Comparison of ENCODE assay signal across 38 cellular contexts in the genomic region with DNA sequence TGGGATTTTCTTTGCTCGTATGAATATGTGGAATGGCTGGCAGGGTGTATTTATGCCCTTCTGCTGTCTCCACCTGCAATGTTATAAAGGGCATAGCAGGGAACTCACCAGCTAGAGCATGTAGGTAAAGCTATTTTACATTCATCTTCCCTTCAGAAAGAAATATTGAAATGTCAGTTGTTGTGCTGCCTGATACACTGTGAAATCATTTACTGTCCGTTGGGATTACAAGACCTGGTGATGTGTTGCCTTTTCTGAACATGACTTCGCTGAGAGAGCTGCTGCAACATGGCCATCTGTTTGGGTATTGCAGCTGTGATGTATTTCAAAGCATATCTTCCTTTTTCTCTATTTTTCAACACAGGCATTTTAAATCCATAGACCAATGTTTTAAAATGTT.
"Had no signal": no experiment of that assay in that cellular context is flagged by ENCODE, and none has a peak within 500 bp of the region (broad histone marks: within the 10 kb centered on the region; RNA-seq: fewer than 3 reads in every experiment).

No MANE protein-coding gene starts in this region.

- H3K36me3 Mint-ChIP-seq: activated naive CD4-positive, alpha-beta T cell treated with anti-CD3 and anti-CD28 coated beads, Interleukin-2, amount 10 ng/mL, durations not matched to agents 7 days and 5 days; activated naive CD4-positive, alpha-beta T cell treated with anti-CD3 and anti-CD28 coated beads, Interleukin-2, amount 50 U/mL, for 24 hours; activated naive CD4-positive, alpha-beta T cell treated with anti-CD3 and anti-CD28 coated beads, Interleukin-2, amount 50 U/mL, for 72 hours; activated naive CD8-positive, alpha-beta T cell; activated naive CD8-positive, alpha-beta T cell treated with anti-CD3 and anti-CD28 coated beads for 36 hours; activated naive CD8-positive, alpha-beta T cell treated with anti-CD3 and anti-CD28 coated beads, Interleukin-2, amount 10 ng/mL, durations not matched to agents 7 days and 5 days; brain had no signal

- H3K36me3 ChIP-seq: adrenal gland, ascending aorta, brain microvascular endothelial cell, breast epithelium, cardiac muscle cell had no signal

- H3K4me3 Mint-ChIP-seq: activated naive CD4-positive, alpha-beta T cell treated with anti-CD3 and anti-CD28 coated beads for 36 hours; activated naive CD4-positive, alpha-beta T cell treated with anti-CD3 and anti-CD28 coated beads, Interleukin-2, amount 10 ng/mL, durations not matched to agents 7 days and 5 days; activated naive CD4-positive, alpha-beta T cell treated with anti-CD3 and anti-CD28 coated beads, Interleukin-2, amount 50 U/mL, for 24 hours; activated naive CD8-positive, alpha-beta T cell; activated naive CD8-positive, alpha-beta T cell treated with anti-CD3 and anti-CD28 coated beads for 36 hours; activated naive CD8-positive, alpha-beta T cell treated with anti-CD3 and anti-CD28 coated beads, Interleukin-2, amount 10 ng/mL, durations not matched to agents 7 days and 5 days; activated naive CD8-positive, alpha-beta T cell treated with anti-CD3 and anti-CD28 coated beads, Interleukin-2, amount 50 U/mL, for 24 hours; activated T-cell treated with anti-CD3 and anti-CD28 coated beads, Interleukin-2, amount 50 U/mL, for 24 hours; activated T-cell treated with anti-CD3 and anti-CD28 coated beads, Interleukin-2, amount 50 U/mL, for 4 hours; activated T-cell treated with anti-CD3 and anti-CD28 coated beads, Interleukin-2, amount 50 U/mL, for 72 hours; activated T-helper 1 cell treated with anti-CD3 and anti-CD28 coated beads, Interleukin-12 subunit alpha, Interleukin-12 subunit beta, Interleukin-2, Interleukin-4 antibody, amounts not matched to agents 30 ng/mL and 10 ng/mL and 1 ng/mL, durations not matched to agents 14 hours and 24 hours and 36 hours; activated T-helper 17 cell treated with anti-CD3 and anti-CD28 coated beads, Interleukin-2, amount 50 U/mL, for 72 hours; brain; central memory CD8-positive, alpha-beta T cell had no signal

- ATAC-seq: activated naive CD4-positive, alpha-beta T cell treated with anti-CD3 and anti-CD28 coated beads, Interleukin-2, amount 50 U/mL, for 72 hours; activated naive CD8-positive, alpha-beta T cell treated with anti-CD3 and anti-CD28 coated beads, Interleukin-2, amount 50 U/mL, for 24 hours; activated T-cell treated with anti-CD3 and anti-CD28 coated beads, Interleukin-2, amount 50 U/mL, for 4 hours; activated T-cell treated with anti-CD3 and anti-CD28 coated beads, Interleukin-2, amount 50 U/mL, for 72 hours; activated T-helper 17 cell treated with anti-CD3 and anti-CD28 coated beads, Interleukin-2, amount 50 U/mL, for 72 hours; body of pancreas had no signal

- DNase-seq: activated effector memory CD4-positive, alpha-beta T cell treated with anti-CD3 and anti-CD28 coated beads, Interleukin-2, amount 50 U/mL, for 16 hours; activated effector memory CD4-positive, alpha-beta T cell treated with Interleukin-2 at 50 U/mL for 16 hours; activated gamma-delta T cell; activated gamma-delta T cell treated with Interleukin-2 at 50 U/mL for 16 hours; activated naive CD4-positive, alpha-beta T cell; activated naive CD4-positive, alpha-beta T cell treated with anti-CD3 and anti-CD28 coated beads for 36 hours; activated naive CD4-positive, alpha-beta T cell treated with anti-CD3 and anti-CD28 coated beads, Interleukin-2, amount 10 ng/mL, durations not matched to agents 7 days and 5 days; activated naive CD4-positive, alpha-beta T cell treated with anti-CD3 and anti-CD28 coated beads, Interleukin-2, amount 50 U/mL, for 16 hours; activated naive CD4-positive, alpha-beta T cell treated with Interleukin-2 at 50 U/mL for 16 hours; activated naive CD8-positive, alpha-beta T cell treated with anti-CD3 and anti-CD28 coated beads for 36 hours; activated naive CD8-positive, alpha-beta T cell treated with anti-CD3 and anti-CD28 coated beads, Interleukin-2, amount 10 ng/mL, durations not matched to agents 7 days and 5 days; activated naive CD8-positive, alpha-beta T cell treated with anti-CD3 and anti-CD28 coated beads, Interleukin-2, amount 50 U/mL, for 24 hours; activated T-cell treated with anti-CD3 and anti-CD28 coated beads, Interleukin-2, amount 50 U/mL, for 1 hour; activated T-cell treated with anti-CD3 and anti-CD28 coated beads, Interleukin-2, amount 50 U/mL, for 24 hours; activated T-cell treated with anti-CD3 and anti-CD28 coated beads, Interleukin-2, amount 50 U/mL, for 4 hours; activated T-cell treated with anti-CD3 and anti-CD28 coated beads, Interleukin-2, amount 50 U/mL, for 48 hours; activated T-cell treated with anti-CD3 and anti-CD28 coated beads, Interleukin-2, amount 50 U/mL, for 72 hours; adrenal gland; amniotic stem cell; amygdala; anterior cingulate cortex; aorta; body of pancreas; brain microvascular endothelial cell; caudate nucleus; central memory CD4-positive, alpha-beta T cell; cerebellar nuclear complex had no signal

- H3K27me3 Mint-ChIP-seq: activated naive CD4-positive, alpha-beta T cell treated with anti-CD3 and anti-CD28 coated beads, Interleukin-2, amount 10 ng/mL, durations not matched to agents 7 days and 5 days; activated naive CD4-positive, alpha-beta T cell treated with anti-CD3 and anti-CD28 coated beads, Interleukin-2, amount 50 U/mL, for 24 hours; activated naive CD8-positive, alpha-beta T cell; activated naive CD8-positive, alpha-beta T cell treated with anti-CD3 and anti-CD28 coated beads for 36 hours; activated naive CD8-positive, alpha-beta T cell treated with anti-CD3 and anti-CD28 coated beads, Interleukin-2, amount 10 ng/mL, durations not matched to agents 7 days and 5 days; activated naive CD8-positive, alpha-beta T cell treated with anti-CD3 and anti-CD28 coated beads, Interleukin-2, amount 50 U/mL, for 24 hours; activated T-cell treated with anti-CD3 and anti-CD28 coated beads, Interleukin-2, amount 50 U/mL, for 24 hours; activated T-helper 17 cell treated with anti-CD3 and anti-CD28 coated beads, Interleukin-2, amount 50 U/mL, for 72 hours; central memory CD8-positive, alpha-beta T cell had no signal

- H3K27me3 ChIP-seq: adrenal gland, ascending aorta, body of pancreas, brain microvascular endothelial cell, breast epithelium, cardiac muscle cell had no signal

- H3K9me3 Mint-ChIP-seq: activated naive CD4-positive, alpha-beta T cell treated with anti-CD3 and anti-CD28 coated beads for 36 hours; activated naive CD4-positive, alpha-beta T cell treated with anti-CD3 and anti-CD28 coated beads, Interleukin-2, amount 50 U/mL, for 24 hours; brain had no signal

- H3K27ac ChIP-seq: adrenal gland, ascending aorta, body of pancreas, brain microvascular endothelial cell, breast epithelium, cardiac muscle cell had no signal

- H3K4me1 ChIP-seq: adrenal gland, ascending aorta, body of pancreas, breast epithelium had no signal

- H3K9me3 ChIP-seq: adrenal gland, ascending aorta, body of pancreas, breast epithelium had no signal

- H3K4me3 ChIP-seq: adrenal gland, ascending aorta, body of pancreas, breast epithelium, cardiac muscle cell had no signal

- H3K27ac Mint-ChIP-seq: activated naive CD4-positive, alpha-beta T cell treated with anti-CD3 and anti-CD28 coated beads for 36 hours; activated naive CD4-positive, alpha-beta T cell treated with anti-CD3 and anti-CD28 coated beads, Interleukin-2, amount 10 ng/mL, durations not matched to agents 7 days and 5 days; activated naive CD4-positive, alpha-beta T cell treated with anti-CD3 and anti-CD28 coated beads, Interleukin-2, amount 50 U/mL, for 24 hours; activated naive CD4-positive, alpha-beta T cell treated with anti-CD3 and anti-CD28 coated beads, Interleukin-2, amount 50 U/mL, for 72 hours; activated naive CD8-positive, alpha-beta T cell; activated naive CD8-positive, alpha-beta T cell treated with anti-CD3 and anti-CD28 coated beads for 36 hours; activated naive CD8-positive, alpha-beta T cell treated with anti-CD3 and anti-CD28 coated beads, Interleukin-2, amount 10 ng/mL, durations not matched to agents 7 days and 5 days; activated naive CD8-positive, alpha-beta T cell treated with anti-CD3 and anti-CD28 coated beads, Interleukin-2, amount 50 U/mL, for 24 hours; activated T-cell treated with anti-CD3 and anti-CD28 coated beads, Interleukin-2, amount 50 U/mL, for 24 hours; activated T-cell treated with anti-CD3 and anti-CD28 coated beads, Interleukin-2, amount 50 U/mL, for 72 hours; activated T-helper 1 cell treated with anti-CD3 and anti-CD28 coated beads, Interleukin-12 subunit alpha, Interleukin-12 subunit beta, Interleukin-2, Interleukin-4 antibody, amounts not matched to agents 30 ng/mL and 10 ng/mL and 1 ng/mL, durations not matched to agents 14 hours and 24 hours and 36 hours; activated T-helper 17 cell treated with anti-CD3 and anti-CD28 coated beads, Interleukin-2, amount 50 U/mL, for 72 hours; activated T-helper 2 cell treated with anti-CD3 and anti-CD28 coated beads, Interferon-gamma antibody, Interleukin-2, Interleukin-4, amounts not matched to agents 10 μg/mL and 5 μg/mL and 100 μg/mL, durations not matched to agents 14 hours and 24 hours and 36 hours; brain had no signal

- H3K4me1 Mint-ChIP-seq: activated naive CD4-positive, alpha-beta T cell treated with anti-CD3 and anti-CD28 coated beads, Interleukin-2, amount 10 ng/mL, durations not matched to agents 7 days and 5 days; activated naive CD4-positive, alpha-beta T cell treated with anti-CD3 and anti-CD28 coated beads, Interleukin-2, amount 50 U/mL, for 24 hours; activated naive CD8-positive, alpha-beta T cell treated with anti-CD3 and anti-CD28 coated beads for 36 hours; activated naive CD8-positive, alpha-beta T cell treated with anti-CD3 and anti-CD28 coated beads, Interleukin-2, amount 10 ng/mL, durations not matched to agents 7 days and 5 days; activated naive CD8-positive, alpha-beta T cell treated with anti-CD3 and anti-CD28 coated beads, Interleukin-2, amount 50 U/mL, for 24 hours; activated T-helper 17 cell treated with anti-CD3 and anti-CD28 coated beads, Interleukin-2, amount 50 U/mL, for 72 hours; central memory CD8-positive, alpha-beta T cell had no signal
